26 cellular contexts compared by ENCODE assay signal in the genomic region with DNA sequence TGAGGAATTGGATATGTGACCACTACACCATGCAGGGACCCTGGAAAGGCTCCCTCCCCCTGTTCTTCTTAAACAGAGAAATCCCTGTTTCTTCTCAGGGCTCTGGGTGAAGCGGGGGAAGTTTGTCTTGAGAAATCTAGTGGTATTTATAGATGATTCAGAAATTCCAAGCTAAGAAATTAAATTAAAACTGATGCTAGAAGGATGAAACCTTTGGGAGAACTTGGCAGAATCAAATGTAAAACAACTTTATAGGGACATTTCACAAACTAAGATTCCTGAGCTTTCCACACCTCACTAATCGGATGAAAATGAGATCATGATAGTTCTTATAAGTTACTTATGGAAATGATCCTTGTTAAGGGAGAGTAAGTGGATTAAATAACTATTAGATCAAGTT.
A peak's percentile ranks its signal among the peaks of the same experiment; 100 is the strongest.
DNase-seq lines count a peak whose midpoint lies in the region; ATAC-seq and TF ChIP-seq lines count a peak whose summit lies in the region.
"Had no signal": no experiment of that assay in that cellular context is flagged by ENCODE, and none has a peak within 500 bp of the region (broad histone marks: within the 10 kb centered on the region; RNA-seq: fewer than 3 reads in every experiment).

No MANE protein-coding gene starts in this region.

- no peak for TF ChIP-seq CTCF in AG09309 (IDR thresholded peaks at IDR 0.05; ENCODE audit: control insufficient read depth, insufficient read depth, low read depth, low read length, missing control alignments)
- no peak for TF ChIP-seq CTCF in choroid plexus epithelial cell (conservative IDR thresholded peaks at IDR 0.05; ENCODE audit: low read depth, low read length)

- H3K4me3 ChIP-seq in AG09309 (ENCODE audit: control insufficient read depth, low read depth, low read length) (no peak overlapping the region), choroid plexus epithelial cell (ENCODE audit: low read depth, low read length) (no peak overlapping the region)
- H3K4me3 ChIP-seq: lower lobe of right lung, mucosa of descending colon, skin epidermis, upper lobe of right lung had no signal

- ATAC-seq in HG02870 (IDR thresholded peaks at IDR 0.05; ENCODE audit: unreplicated experiment), result no peak
- ATAC-seq: activated CD8-positive, alpha-beta memory T cell treated with anti-CD3 and anti-CD28 coated beads, Interleukin-2, amount 10 ng/mL, durations not matched to agents 7 days and 5 days; activated T-cell treated with anti-CD3 and anti-CD28 coated beads, Interleukin-2, amount 50 U/mL, for 72 hours; lower lobe of right lung; mucosa of descending colon; upper lobe of right lung had no signal

- DNase-seq in AG09309 (ENCODE audit: low read depth) (peak; percentile 74), HCEC 1CT (peak; percentile 10), choroid plexus epithelial cell (ENCODE audit: low read depth) (peak; percentile 33), kidney tubule cell (ENCODE audit: low spot score) (peak; percentile 18), NCI-H2227 treated with DMSO at 0.1 percent for 48 hours (lab: John Stamatoyannopoulos, UW) (no peak), amygdala (lab: John Stamatoyannopoulos, UW) (no peak), NCI-H2196 treated with DMSO at 0.1 percent for 48 hours (lab: John Stamatoyannopoulos, UW; ENCODE audit: unreplicated experiment) (no peak)
- DNase-seq: activated CD4-positive, alpha-beta T cell treated with anti-CD3 and anti-CD28 coated beads, Interleukin-2, amount 10 ng/mL, durations not matched to agents 7 days and 5 days; activated CD8-positive, alpha-beta memory T cell treated with anti-CD3 and anti-CD28 coated beads, Interleukin-2, amount 10 ng/mL, durations not matched to agents 7 days and 5 days; activated naive CD4-positive, alpha-beta T cell treated with anti-CD3 and anti-CD28 coated beads, Interleukin-2, amount 10 ng/mL, durations not matched to agents 7 days and 5 days; activated T-cell treated with anti-CD3 and anti-CD28 coated beads, Interleukin-2, amount 50 U/mL, for 72 hours; anterior cingulate cortex; central memory CD4-positive, alpha-beta T cell; EL; HFFc6; islet precursor cell; lower lobe of right lung; mucosa of descending colon; NCI-H1092 treated with DMSO at 0.1 percent for 48 hours; NCI-H1930; NCI-H226; NCI-H748 treated with DMSO at 0.1 percent for 48 hours; upper lobe of right lung; WERI-Rb-1 had no signal

Comparison
In these comparisons a context has a peak if more than half of its experiments do, and no peak if none do; other contexts are left out.
1. DNase-seq: peak in AG09309 (single experiment), HCEC 1CT (single experiment), choroid plexus epithelial cell (single experiment) and kidney tubule cell (single experiment); none in NCI-H2227 treated with DMSO at 0.1 percent for 48 hours (single experiment), amygdala (0 of 56) and NCI-H2196 treated with DMSO at 0.1 percent for 48 hours (single experiment).